In the genomic region with DNA sequence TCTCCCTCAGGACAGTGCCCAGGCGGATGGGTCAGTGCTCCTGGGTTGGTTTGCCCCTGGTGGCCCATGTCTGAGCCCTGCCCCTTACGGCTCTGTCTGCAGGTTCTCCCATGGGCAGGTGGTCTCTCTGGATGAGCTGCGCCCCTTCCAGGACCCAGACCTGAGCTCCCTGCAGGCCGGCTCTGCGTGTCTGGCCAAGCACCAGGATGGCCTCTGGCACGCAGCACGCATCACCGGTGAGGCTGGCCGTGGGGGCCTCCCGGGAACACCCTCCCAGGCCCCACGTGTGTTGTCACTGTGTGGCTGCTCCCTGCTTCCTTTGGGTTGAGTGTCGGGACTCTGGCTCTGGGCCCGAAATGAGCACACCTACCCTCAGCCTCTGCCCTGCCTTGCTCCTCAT, we compare ENCODE assay signal across 25 cellular contexts. TPM values are rescaled to one million over a fixed set of nuclear protein-coding genes. Genes with fewer than 3 reads are reported as not detected.
A peak's percentile ranks its signal among the peaks of the same experiment; 100 is the strongest.
DNase-seq lines count a peak whose midpoint lies in the region; ATAC-seq and TF ChIP-seq lines count a peak whose summit lies in the region.
"Had no signal": no experiment of that assay in that cellular context is flagged by ENCODE, and none has a peak within 500 bp of the region (broad histone marks: within the 10 kb centered on the region; RNA-seq: fewer than 3 reads in every experiment).

No MANE protein-coding gene starts in this region.

- peak overlapping the region; percentile 60 for H2BK5ac ChIP-seq in neuronal stem cell (ENCODE audit: low read length)

- H2AFZ ChIP-seq in OCI-LY7 (ENCODE audit: low read length) (no peak overlapping the region), neuronal stem cell (ENCODE audit: low read length) (no peak overlapping the region)
- H2AFZ ChIP-seq: PC-9 had no signal

- H3K4me1 ChIP-seq in OCI-LY7 (ENCODE audit: insufficient read depth, low read length, poor library complexity, severe bottlenecking): peaks cover 77% of the 10 kb centered on the region
- H3K4me1 ChIP-seq in neuronal stem cell (ENCODE audit: control insufficient read depth in 2 of 2, insufficient read depth in 1 of 2, low read depth in 1 of 2, low read length in 2 of 2): peaks cover 0 to 9% of the 10 kb centered on the region in 2 donors
- H3K4me1 ChIP-seq: BE2C had no signal

- no peaks in the 10 kb centered on the region for H3K9me3 ChIP-seq in OCI-LY7 (ENCODE audit: low read length)
- peaks cover 0 to 3% of the 10 kb centered on the region in 2 donors for H3K9me3 ChIP-seq in neuronal stem cell (replicated peaks in 1 of 2; ENCODE audit: control insufficient read depth in 2 of 2, insufficient read depth in 1 of 2, low read depth in 1 of 2, low read length in 2 of 2)
- no peaks in the 10 kb centered on the region for H3K9me3 ChIP-seq in MG63
- H3K9me3 ChIP-seq: BE2C had no signal

- H3K27ac ChIP-seq in OCI-LY7 (ENCODE audit: low read depth, low read length, poor library complexity, severe bottlenecking) (peak overlapping the region; percentile 97), neuronal stem cell (replicated peaks; ENCODE audit: low read length) (no peak overlapping the region)
- H3K27ac ChIP-seq: 22Rv1, HL-60, PC-9 had no signal

- H4K20me1 ChIP-seq in OCI-LY7 (ENCODE audit: insufficient read depth, low read length): no peaks in the 10 kb centered on the region

- no CpG with 5 or more reads among the region's 13 CpGs for WGBS in neuronal stem cell (ENCODE audit: extremely low coverage in 2 of 2, insufficient read length in 2 of 2, insufficient replicate concordance in 1 of 2), 2 donors

- H3K79me1 ChIP-seq in neuronal stem cell (ENCODE audit: low read depth, low read length): peaks cover 25% of the 10 kb centered on the region

- H4K8ac ChIP-seq in neuronal stem cell (ENCODE audit: low read depth, low read length): no peak overlapping the region

- no peak overlapping the region for H3K14ac ChIP-seq in neuronal stem cell (ENCODE audit: low read length)

- H3K4me1 Mint-ChIP-seq in T-helper 1 cell treated with Interleukin-12 subunit alpha and Interleukin-12 subunit beta and Interleukin-4 antibody, amounts not matched to agents 30 μg/mL and 1 μg/mL, for 36 hours (ENCODE audit: low read depth): peaks cover 31% of the 10 kb centered on the region

- peak overlapping the region; percentile 37 for H3K27ac Mint-ChIP-seq in T-helper 1 cell treated with Interleukin-12 subunit alpha and Interleukin-12 subunit beta and Interleukin-4 antibody, amounts not matched to agents 30 μg/mL and 1 μg/mL, for 36 hours

- H2AK5ac ChIP-seq in neuronal stem cell (ENCODE audit: low read depth, low read length): no peak overlapping the region

- peaks cover 18% of the 10 kb centered on the region for H3K36me3 Mint-ChIP-seq in T-helper 1 cell treated with Interleukin-12 subunit alpha and Interleukin-12 subunit beta and Interleukin-4 antibody, amounts not matched to agents 30 μg/mL and 1 μg/mL, for 36 hours (ENCODE audit: low read depth)

- POLR2A ChIA-PET in OCI-LY7 (lab: Charles Lee): no interaction called here

- no peak for DNase-seq in T-helper 1 cell
- DNase-seq in H7: peak; percentile 42
- DNase-seq in OCI-LY7 (ENCODE audit: low spot score): no peak
- DNase-seq in neuronal stem cell (ENCODE audit: low spot score): no peak
- DNase-seq in MG63: no peak
- DNase-seq in cardiac septum (ENCODE audit: low spot score): no peak
- DNase-seq: BE2C; CD4-positive, CD25-positive, alpha-beta regulatory T cell; DMS53; GOT3; HCEC 1CT; NCI-H1105 treated with DMSO at 0.1 percent for 48 hours; NCI-H146; NCI-H1930; NCI-H2107; NCI-H524; NCI-H748 treated with DMSO at 0.1 percent for 48 hours; RPMI8226; SHP77 treated with DMSO at 0.1 percent for 48 hours had no signal

- TF ChIP-seq CTCF in OCI-LY7 (conservative IDR thresholded peaks at IDR 0.05; ENCODE audit: low read length): no peak

- peak overlapping the region; percentile 85 for H3K23ac ChIP-seq in neuronal stem cell (ENCODE audit: low read depth, low read length, poor library complexity)

- no peak overlapping the region for H2BK15ac ChIP-seq in neuronal stem cell (ENCODE audit: low read length)

- H3K4me3 ChIP-seq in H7 (ENCODE audit: insufficient read depth, low read depth, low read length) (no peak overlapping the region), OCI-LY7 (ENCODE audit: low read depth, low read length, poor library complexity, severe bottlenecking) (no peak overlapping the region), neuronal stem cell (ENCODE audit: low read length in 2 of 2) (peak overlapping the region in 1 of 2 donors; percentile 43), MG63 (no peak overlapping the region)
- H3K4me3 ChIP-seq: PC-9 had no signal

- H3K9me2 ChIP-seq in OCI-LY7 (ENCODE audit: insufficient read depth, low read length): no peaks in the 10 kb centered on the region

- no peak overlapping the region for H3K18ac ChIP-seq in neuronal stem cell (ENCODE audit: low read length)

- CTCF ChIA-PET in OCI-LY7 (lab: Charles Lee; ENCODE audit: unreplicated experiment): no interaction called here

- ATAC-seq in HG03108 (IDR thresholded peaks at IDR 0.05; ENCODE audit: unreplicated experiment): no peak

- H3K4me3 Mint-ChIP-seq in T-helper 1 cell treated with Interleukin-12 subunit alpha and Interleukin-12 subunit beta and Interleukin-4 antibody, amounts not matched to agents 30 μg/mL and 1 μg/mL, for 36 hours: no peak overlapping the region

- no TSS peak for BruUV-seq in OCI-LY7 (replicated peaks; lab: Mats Ljungman, UMichigan)

- H3K4ac ChIP-seq in neuronal stem cell (ENCODE audit: low read length): no peak overlapping the region

- no peaks in the 10 kb centered on the region for H3K27me3 Mint-ChIP-seq in T-helper 1 cell treated with Interleukin-12 subunit alpha and Interleukin-12 subunit beta and Interleukin-4 antibody, amounts not matched to agents 30 μg/mL and 1 μg/mL, for 36 hours (ENCODE audit: low read depth)
- H3K27me3 Mint-ChIP-seq: CD4-positive, CD25-positive, alpha-beta regulatory T cell had no signal

- no peak overlapping the region for H2BK120ac ChIP-seq in neuronal stem cell (ENCODE audit: low read depth, low read length)

- intact Hi-C loops in OCI-LY7 (cut with micrococcal nuclease; ENCODE audit: unreplicated experiment) (no loop called here), cardiac septum (cut with DNase I) (no loop called here)

- no peak overlapping the region for H4K91ac ChIP-seq in neuronal stem cell (ENCODE audit: low read depth, low read length, poor library complexity)

- H3K36me3 ChIP-seq in H7 (replicated peaks; ENCODE audit: control insufficient read depth, insufficient read depth, low read length): peaks cover 4% of the 10 kb centered on the region
- peaks cover 58% of the 10 kb centered on the region for H3K36me3 ChIP-seq in OCI-LY7 (ENCODE audit: insufficient read depth, low read length)
- peaks cover 37 to 60% of the 10 kb centered on the region in 2 donors for H3K36me3 ChIP-seq in neuronal stem cell (replicated peaks in 1 of 2; ENCODE audit: control insufficient read depth in 2 of 2, insufficient read depth in 2 of 2, low read length in 2 of 2)
- H3K36me3 ChIP-seq in MG63: peaks cover 32% of the 10 kb centered on the region

- H3K9me3 Mint-ChIP-seq in T-helper 1 cell treated with Interleukin-12 subunit alpha and Interleukin-12 subunit beta and Interleukin-4 antibody, amounts not matched to agents 30 μg/mL and 1 μg/mL, for 36 hours: no peaks in the 10 kb centered on the region

- H3K27me3 ChIP-seq in H7 (ENCODE audit: control insufficient read depth, insufficient read depth, low read length): no peaks in the 10 kb centered on the region
- H3K27me3 ChIP-seq in neuronal stem cell (ENCODE audit: control insufficient read depth in 3 of 3, insufficient read depth in 3 of 3, low read depth in 1 of 3, low read length in 3 of 3): no peaks in the 10 kb centered on the region
- no peaks in the 10 kb centered on the region for H3K27me3 ChIP-seq in MG63
- H3K27me3 ChIP-seq: BE2C had no signal

- H3K4me2 ChIP-seq in OCI-LY7 (ENCODE audit: low read length) (no peak overlapping the region), neuronal stem cell (ENCODE audit: insufficient read depth, low read length, poor library complexity, severe bottlenecking) (no peak overlapping the region)
- H3K4me2 ChIP-seq: PC-9 had no signal

- H3K9ac ChIP-seq in neuronal stem cell (ENCODE audit: low read depth, low read length, poor library complexity): peak overlapping the region; percentile 64

- H3K79me2 ChIP-seq in OCI-LY7 (ENCODE audit: insufficient read depth, low read depth, low read length): peaks cover 17% of the 10 kb centered on the region

- no peak overlapping the region for H2BK12ac ChIP-seq in neuronal stem cell (ENCODE audit: low read length)

RNA-seq across cellular contexts. Expression of gene LIME1, which starts 3.3 kb away (rescaled TPM):
- total RNA-seq in H7 (2014; rRNA removed; shearing (Covaris generic)): 7.7 and 10.5 TPM in 2 replicates
- total RNA-seq in OCI-LY7 (2014; rRNA removed; shearing (Covaris generic)): 66.3 and 76.4 TPM in 2 replicates
- total RNA-seq in OCI-LY7 (2022): 67.9 and 75.6 TPM in 2 replicates
- polyA plus RNA-seq in neuronal stem cell (2013, experiment 1 of 2): 3.2 TPM
- 2.9 TPM for polyA plus RNA-seq in neuronal stem cell (2013, experiment 2 of 2)
- total RNA-seq in MG63 (2014; rRNA removed; shearing (Covaris generic); ENCODE audit: low replicate concordance): 2.8 and 5.7 TPM in 2 replicates
- total RNA-seq in cardiac septum: 5.0 TPM

RNA-seq across cellular contexts. Expression of gene SLC2A4RG, which starts 6.5 kb away (rescaled TPM):
- total RNA-seq in H7 (2014; rRNA removed; shearing (Covaris generic)): 38.3 and 62.2 TPM in 2 replicates
- 69.8 and 77.9 TPM in 2 replicates for total RNA-seq in OCI-LY7 (2014; rRNA removed; shearing (Covaris generic))
- total RNA-seq in OCI-LY7 (2022) (110 and 113 TPM in 2 replicates), cardiac septum (67.8 TPM)
- 43.6 TPM for polyA plus RNA-seq in neuronal stem cell (2013, experiment 1 of 2)
- 43.1 TPM for polyA plus RNA-seq in neuronal stem cell (2013, experiment 2 of 2)
- 49.0 and 123 TPM in 2 replicates for total RNA-seq in MG63 (2014; rRNA removed; shearing (Covaris generic); ENCODE audit: low replicate concordance)

RNA-seq across cellular contexts. Expression of gene ZGPAT, which starts 25.3 kb away (rescaled TPM):
- total RNA-seq in H7 (2014; rRNA removed; shearing (Covaris generic)): 32.6 and 52.0 TPM in 2 replicates
- total RNA-seq in OCI-LY7 (2014; rRNA removed; shearing (Covaris generic)): 43.1 and 43.9 TPM in 2 replicates
- total RNA-seq in OCI-LY7 (2022): 50.8 and 55.4 TPM in 2 replicates
- polyA plus RNA-seq in neuronal stem cell (2013, experiment 1 of 2): 11.0 TPM
- polyA plus RNA-seq in neuronal stem cell (2013, experiment 2 of 2): 11.0 TPM
- total RNA-seq in MG63 (2014; rRNA removed; shearing (Covaris generic); ENCODE audit: low replicate concordance): 23.9 and 46.2 TPM in 2 replicates
- 16.7 TPM for total RNA-seq in cardiac septum

RNA-seq across cellular contexts. Expression of gene ARFRP1, which starts 25.3 kb away (rescaled TPM):
- total RNA-seq in H7 (2014; rRNA removed; shearing (Covaris generic)): 24.2 and 26.2 TPM in 2 replicates
- total RNA-seq in OCI-LY7 (2014; rRNA removed; shearing (Covaris generic)): 47.9 and 53.3 TPM in 2 replicates
- total RNA-seq in OCI-LY7 (2022) (82.1 and 85.6 TPM in 2 replicates), cardiac septum (40.3 TPM)
- polyA plus RNA-seq in neuronal stem cell (2013, experiment 1 of 2): 8.8 TPM
- polyA plus RNA-seq in neuronal stem cell (2013, experiment 2 of 2): 8.0 TPM
- total RNA-seq in MG63 (2014; rRNA removed; shearing (Covaris generic); ENCODE audit: low replicate concordance): 39.5 and 66.1 TPM in 2 replicates

RNA-seq across cellular contexts. Expression of gene TNFRSF6B, which starts 36.7 kb away (rescaled TPM):
- total RNA-seq in H7 (2014; rRNA removed; shearing (Covaris generic)): not detected in 2 replicates
- total RNA-seq in OCI-LY7 (2014; rRNA removed; shearing (Covaris generic)): 1.4 and 6.6 TPM in 2 replicates
- 1.0 TPM in 1 of 2 replicates, not detected in the other for total RNA-seq in OCI-LY7 (2022)
- polyA plus RNA-seq in neuronal stem cell (2013, experiment 1 of 2): 0.70 TPM
- 0.90 TPM for polyA plus RNA-seq in neuronal stem cell (2013, experiment 2 of 2)
- not detected in 2 replicates for total RNA-seq in MG63 (2014; rRNA removed; shearing (Covaris generic); ENCODE audit: low replicate concordance)
- not detected for total RNA-seq in cardiac septum
- total RNA-seq: CD4-positive, CD25-positive, alpha-beta regulatory T cell; G401; PC-9 had no signal
- polyA plus RNA-seq: CD4-positive, CD25-positive, alpha-beta regulatory T cell had no signal
